In the genomic region with DNA sequence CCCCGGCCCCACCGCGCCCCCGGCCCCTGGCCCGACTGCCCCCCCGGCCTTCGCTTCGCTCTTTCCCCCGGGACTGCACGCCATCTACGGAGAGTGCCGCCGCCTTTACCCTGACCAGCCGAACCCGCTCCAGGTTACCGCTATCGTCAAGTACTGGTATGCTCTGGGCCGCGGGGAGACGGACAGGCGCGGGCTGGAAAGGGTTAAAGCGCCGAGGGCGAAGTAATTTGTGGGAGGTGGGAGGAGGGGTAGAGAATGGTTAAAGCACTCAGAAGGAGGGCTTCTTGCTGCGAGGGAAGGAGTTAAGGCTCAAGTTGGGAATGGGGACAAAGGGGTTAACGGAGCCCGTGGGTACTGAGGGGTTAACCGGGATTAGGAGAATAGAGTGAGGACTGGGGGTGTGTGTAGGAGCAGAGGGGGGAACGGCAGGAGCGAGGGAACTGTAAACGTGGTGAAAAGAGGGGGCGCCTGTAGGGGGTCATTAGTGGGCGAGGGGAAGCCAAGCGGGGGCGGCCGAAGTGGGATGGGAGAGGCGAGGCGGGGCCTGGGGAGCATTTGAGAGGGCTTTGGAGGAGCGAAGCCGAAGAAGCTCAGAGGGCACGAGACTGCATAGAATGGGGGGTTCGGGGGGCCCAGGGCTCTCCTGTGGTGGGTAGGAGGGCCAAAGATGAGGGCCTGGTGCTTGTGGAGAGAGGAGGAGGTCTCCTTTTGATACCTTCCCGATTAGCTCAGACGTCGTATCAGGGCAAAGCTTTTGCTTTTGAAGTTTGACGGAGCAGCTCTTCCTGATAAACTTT, we compare ENCODE assay signal across 8 cellular contexts. TPM values are rescaled to one million over a fixed set of nuclear protein-coding genes. Genes with fewer than 3 reads are reported as not detected.
DNase-seq lines count a peak whose midpoint lies in the region; ATAC-seq and TF ChIP-seq lines count a peak whose summit lies in the region.

No MANE protein-coding gene starts in this region.

- no peak overlapping the region for H3K4me3 Mint-ChIP-seq in T-helper 1 cell treated with Interleukin-12 subunit alpha and Interleukin-12 subunit beta and Interleukin-4 antibody, amounts not matched to agents 30 μg/mL and 1 μg/mL, for 36 hours
- H3K4me3 Mint-ChIP-seq in natural killer cell: no peak overlapping the region

- TF ChIP-seq CTCF in cardiac fibroblast (IDR thresholded peaks at IDR 0.05; ENCODE audit: low read depth, low read length) (no peak), natural killer cell (IDR thresholded peaks at IDR 0.05) (no peak)

- H3K36me3 Mint-ChIP-seq in T-helper 1 cell treated with Interleukin-12 subunit alpha and Interleukin-12 subunit beta and Interleukin-4 antibody, amounts not matched to agents 30 μg/mL and 1 μg/mL, for 36 hours (ENCODE audit: low read depth): peaks cover 10% of the 10 kb centered on the region
- no peaks in the 10 kb centered on the region for H3K36me3 Mint-ChIP-seq in natural killer cell

- no peak for ATAC-seq in left lobe of liver
- ATAC-seq in natural killer cell: no peak

- H3K27ac Mint-ChIP-seq in T-helper 1 cell treated with Interleukin-12 subunit alpha and Interleukin-12 subunit beta and Interleukin-4 antibody, amounts not matched to agents 30 μg/mL and 1 μg/mL, for 36 hours: peak overlapping the region; percentile 81
- no peak overlapping the region for H3K27ac Mint-ChIP-seq in natural killer cell

- intact Hi-C loops in natural killer cell (cut with micrococcal nuclease): loop anchor here (5.0 kb wide), 1 partner anchor 208 kb away; a partner anchor contains a TSS

- no peaks in the 10 kb centered on the region for H3K9me3 Mint-ChIP-seq in T-helper 1 cell treated with Interleukin-12 subunit alpha and Interleukin-12 subunit beta and Interleukin-4 antibody, amounts not matched to agents 30 μg/mL and 1 μg/mL, for 36 hours
- no peaks in the 10 kb centered on the region for H3K9me3 Mint-ChIP-seq in natural killer cell

- H3K4me3 ChIP-seq in cardiac fibroblast (replicated peaks in 1 of 2; ENCODE audit: low read depth in 2 of 2, low read length in 2 of 2): peak overlapping the region; percentile 91 to 93

- no peaks in the 10 kb centered on the region for H3K27me3 Mint-ChIP-seq in T-helper 1 cell treated with Interleukin-12 subunit alpha and Interleukin-12 subunit beta and Interleukin-4 antibody, amounts not matched to agents 30 μg/mL and 1 μg/mL, for 36 hours (ENCODE audit: low read depth)
- H3K27me3 Mint-ChIP-seq in natural killer cell (ENCODE audit: low read depth in 2 of 2): no peaks in the 10 kb centered on the region

- DNase-seq in DMS79 treated with DMSO at 0.1 percent for 48 hours (lab: John Stamatoyannopoulos, UW) (peak; percentile 8), DMS79 (lab: John Stamatoyannopoulos, UW) (no peak), cardiac fibroblast (ENCODE audit: low read depth in 2 of 2) (no peak), left lobe of liver (ENCODE audit: low spot score) (peak; percentile 58), NCI-H2171 treated with DMSO at 0.1 percent for 48 hours (lab: John Stamatoyannopoulos, UW) (no peak), natural killer cell (no peak)
- peak; percentile 22 to 27 for DNase-seq in stimulated activated CD4-positive, alpha-beta T cell treated with anti-CD3 and anti-CD28 coated beads, Interleukin-4, amount 100 ng/mL, for 4 hours

- H3K4me1 Mint-ChIP-seq in T-helper 1 cell treated with Interleukin-12 subunit alpha and Interleukin-12 subunit beta and Interleukin-4 antibody, amounts not matched to agents 30 μg/mL and 1 μg/mL, for 36 hours (ENCODE audit: low read depth): peaks cover 28% of the 10 kb centered on the region
- H3K4me1 Mint-ChIP-seq in natural killer cell: peaks cover 17 to 18% of the 10 kb centered on the region in 2 donors

RNA-seq across cellular contexts. Expression of a gene that starts 0.6 kb away (rescaled TPM):
- total RNA-seq in left lobe of liver (6.8 TPM), natural killer cell (10 to 100 TPM in 2 of 3 donors, 1 to 10 TPM in 1; 8.2 to 13.0 (median 11.5) TPM)

RNA-seq across cellular contexts. Expression of a gene that starts 1.9 kb away (rescaled TPM):
- total RNA-seq in left lobe of liver (25.5 TPM), natural killer cell (100 to 1,000 TPM; 101 to 129 (median 110) TPM)

RNA-seq across cellular contexts. Expression of a gene that starts 53.0 kb away (rescaled TPM):
- total RNA-seq in left lobe of liver (not detected), natural killer cell (under 1 TPM; 0.25 to 0.41 (median 0.35) TPM)

Comparison
In these comparisons a context has a peak if more than half of its experiments do, and no peak if none do; other contexts are left out.
1. DNase-seq: peak in DMS79 treated with DMSO at 0.1 percent for 48 hours (single experiment), left lobe of liver (single experiment) and stimulated activated CD4-positive, alpha-beta T cell treated with anti-CD3 and anti-CD28 coated beads, Interleukin-4, amount 100 ng/mL, for 4 hours (2 of 2); none in DMS79 (single experiment), cardiac fibroblast (0 of 2), NCI-H2171 treated with DMSO at 0.1 percent for 48 hours (single experiment) and natural killer cell (single experiment).